15 cellular contexts compared by ENCODE assay signal in genomic region chr18:23943903-23944624, GRCh38.
DNase-seq lines count a peak whose midpoint lies in the region; ATAC-seq and TF ChIP-seq lines count a peak whose summit lies in the region.
"Had no signal": no experiment of that assay in that cellular context is flagged by ENCODE, and none has a peak within 500 bp of the region (broad histone marks: within the 10 kb centered on the region; RNA-seq: fewer than 3 reads in every experiment).

No MANE protein-coding gene starts in this region.

- H3K4me3 ChIP-seq in left lung (no peak overlapping the region), upper lobe of left lung (no peak overlapping the region)
- H3K4me3 ChIP-seq: colonic mucosa had no signal

- peaks cover 47% of the 10 kb centered on the region for H3K4me1 Mint-ChIP-seq in activated naive CD4-positive, alpha-beta T cell treated with anti-CD3 and anti-CD28 coated beads, Interleukin-2, amount 10 ng/mL, durations not matched to agents 7 days and 5 days
- peaks cover 10% of the 10 kb centered on the region for H3K4me1 Mint-ChIP-seq in chondrocyte (ENCODE audit: low read depth)

- intact Hi-C loops in left lung (cut with DNase I): no loop called here

- peak overlapping the region; percentile 62 for H3K27ac Mint-ChIP-seq in activated naive CD4-positive, alpha-beta T cell treated with anti-CD3 and anti-CD28 coated beads, Interleukin-2, amount 10 ng/mL, durations not matched to agents 7 days and 5 days
- peak overlapping the region; percentile 87 for H3K27ac Mint-ChIP-seq in chondrocyte (ENCODE audit: unreplicated experiment)

- no peak for DNase-seq in activated naive CD4-positive, alpha-beta T cell treated with anti-CD3 and anti-CD28 coated beads, Interleukin-2, amount 10 ng/mL, durations not matched to agents 7 days and 5 days
- DNase-seq in activated naive CD4-positive, alpha-beta T cell treated with Interleukin-2 at 50 U/mL for 16 hours: no peak
- no peak for DNase-seq in chondrocyte (ENCODE audit: low spot score)
- no peak for DNase-seq in left lung
- peak in 1 of 2 donors; percentile 3 for DNase-seq in upper lobe of left lung
- no peak for DNase-seq in COR-L47 (lab: John Stamatoyannopoulos, UW)
- no peak for DNase-seq in NK-92 treated with Interleukin-12 subunit alpha and Interleukin-12 subunit beta, amount 100 ng/mL, for 24 hours (lab: John Stamatoyannopoulos, UW)
- DNase-seq: activated naive CD4-positive, alpha-beta T cell treated with anti-CD3 and anti-CD28 coated beads, Interleukin-2, amount 50 U/mL, for 16 hours; colonic mucosa; DND-41; left ventricle myocardium superior; NCI-H1092 treated with DMSO at 0.1 percent for 48 hours; NCI-H69 had no signal

- no peak overlapping the region for H3K4me3 Mint-ChIP-seq in activated naive CD4-positive, alpha-beta T cell treated with anti-CD3 and anti-CD28 coated beads, Interleukin-2, amount 10 ng/mL, durations not matched to agents 7 days and 5 days
- H3K4me3 Mint-ChIP-seq in chondrocyte (ENCODE audit: unreplicated experiment): no peak overlapping the region

- TF ChIP-seq CTCF in chondrocyte (IDR thresholded peaks at IDR 0.05) (no peak), left lung (IDR thresholded peaks at IDR 0.05) (no peak), upper lobe of left lung (IDR thresholded peaks at IDR 0.05) (no peak)

- no peaks in the 10 kb centered on the region for H3K9me3 ChIP-seq in left lung
- H3K9me3 ChIP-seq in upper lobe of left lung: no peaks in the 10 kb centered on the region
- H3K9me3 ChIP-seq: colonic mucosa had no signal

- H3K36me3 Mint-ChIP-seq in activated naive CD4-positive, alpha-beta T cell treated with anti-CD3 and anti-CD28 coated beads, Interleukin-2, amount 10 ng/mL, durations not matched to agents 7 days and 5 days: no peaks in the 10 kb centered on the region
- H3K36me3 Mint-ChIP-seq in chondrocyte (ENCODE audit: low read depth): no peaks in the 10 kb centered on the region

- no peaks in the 10 kb centered on the region for H3K9me3 Mint-ChIP-seq in activated naive CD4-positive, alpha-beta T cell treated with anti-CD3 and anti-CD28 coated beads, Interleukin-2, amount 10 ng/mL, durations not matched to agents 7 days and 5 days
- H3K9me3 Mint-ChIP-seq in chondrocyte (ENCODE audit: low read depth): no peaks in the 10 kb centered on the region

- H3K27me3 ChIP-seq in left lung: no peaks in the 10 kb centered on the region
- no peaks in the 10 kb centered on the region for H3K27me3 ChIP-seq in upper lobe of left lung
- H3K27me3 ChIP-seq: colonic mucosa had no signal

- CTCF ChIA-PET in activated naive CD4-positive, alpha-beta T cell treated with anti-CD3 and anti-CD28 coated beads, Interleukin-2, amount 10 ng/mL, durations not matched to agents 7 days and 5 days (lab: Charles Lee): interaction anchor here (0.7 to 1.7 kb wide), 5 partner anchors 15 to 319 kb away, joined by 3 to 4 read pairs (median 3); no protein-coding TSS in a partner anchor

- TF ChIP-seq POLR2A in upper lobe of left lung (IDR thresholded peaks at IDR 0.05): no peak

- H3K27me3 Mint-ChIP-seq in activated naive CD4-positive, alpha-beta T cell treated with anti-CD3 and anti-CD28 coated beads, Interleukin-2, amount 10 ng/mL, durations not matched to agents 7 days and 5 days: peaks cover 11% of the 10 kb centered on the region
- no peaks in the 10 kb centered on the region for H3K27me3 Mint-ChIP-seq in chondrocyte (ENCODE audit: low read depth)

- 90 to 93% methylated on average over 7 of the region's 7 CpGs for WGBS in upper lobe of left lung, 2 donors

- H3K36me3 ChIP-seq in left lung: no peaks in the 10 kb centered on the region
- H3K36me3 ChIP-seq in upper lobe of left lung: no peaks in the 10 kb centered on the region
- H3K36me3 ChIP-seq: colonic mucosa had no signal

- TF ChIP-seq EP300 in upper lobe of left lung (IDR thresholded peaks at IDR 0.05): peak; percentile 15 to 97 (median 50)

- peak; percentile 78 for ATAC-seq in left lung
- peak; percentile 31 to 64 for ATAC-seq in upper lobe of left lung (ENCODE audit: low FRiP score in 2 of 2)
- no peak for ATAC-seq in HG03457 (IDR thresholded peaks at IDR 0.05; ENCODE audit: unreplicated experiment)
- ATAC-seq: HCT116, left ventricle myocardium superior had no signal

- peak overlapping the region; percentile 57 to 65 for H3K27ac ChIP-seq in left lung
- peak overlapping the region; percentile 56 to 71 (median 64) for H3K27ac ChIP-seq in upper lobe of left lung
- H3K27ac ChIP-seq: colonic mucosa had no signal

- H3K4me1 ChIP-seq in left lung (peaks cover 5 to 8% of the 10 kb centered on the region in 2 donors), upper lobe of left lung (peaks cover 6 to 21% (median 11%) of the 10 kb centered on the region in 4 donors)
- H3K4me1 ChIP-seq: colonic mucosa had no signal
